Comparison of ENCODE assay signal across 8 cellular contexts in genomic region chr2:9897331-9897737, GRCh38. TPM values are rescaled to one million over a fixed set of nuclear protein-coding genes. Genes with fewer than 3 reads are reported as not detected.
DNase-seq lines count a peak whose midpoint lies in the region; ATAC-seq and TF ChIP-seq lines count a peak whose summit lies in the region.

No MANE protein-coding gene starts in this region.

- TF ChIP-seq POLR2A in HCT116 (IDR thresholded peaks at IDR 0.05; ENCODE audit: borderline replicate concordance, extremely low read depth, insufficient read depth, insufficient read length): no peak
- no peak for TF ChIP-seq POLR2A in uterus (IDR thresholded peaks at IDR 0.05)

- CTCF ChIA-PET in HCT116 (lab: Charles Lee): no interaction called here
- CTCF ChIA-PET in RWPE1 (lab: Yijun Ruan, JAX): no interaction called here

- no peak overlapping the region for H2AFZ ChIP-seq in HCT116 (ENCODE audit: low read depth, low read length, poor library complexity, severe bottlenecking)
- no peak overlapping the region for H2AFZ ChIP-seq in neuronal stem cell (ENCODE audit: low read length)

- peak; percentile 88 for ATAC-seq in HCT116
- ATAC-seq in GM18873 (IDR thresholded peaks at IDR 0.05; ENCODE audit: low FRiP score, unreplicated experiment): no peak
- ATAC-seq in GM18907 (IDR thresholded peaks at IDR 0.05; ENCODE audit: unreplicated experiment): no peak

- H3K14ac ChIP-seq in neuronal stem cell (ENCODE audit: low read length): no peak overlapping the region

- no peak overlapping the region for H3K23ac ChIP-seq in neuronal stem cell (ENCODE audit: low read depth, low read length, poor library complexity)

- TF ChIP-seq CTCF in HCT116 (IDR thresholded peaks at IDR 0.05 in 2 of 3, conservative IDR thresholded peaks at IDR 0.05 in 1 of 3; ENCODE audit: borderline replicate concordance in 1 of 3, insufficient read depth in 1 of 3, low read depth in 2 of 3, low read length in 2 of 3): no peak
- TF ChIP-seq CTCF in RWPE1 (conservative IDR thresholded peaks at IDR 0.05; ENCODE audit: low read depth): no peak
- no peak for TF ChIP-seq CTCF in uterus (IDR thresholded peaks at IDR 0.05)

- H3K4me1 ChIP-seq in HCT116 (ENCODE audit: control insufficient read depth in 1 of 2, insufficient read depth in 2 of 2, low read length in 2 of 2) (peaks cover 18 to 25% of the 10 kb centered on the region in 2 experiments), ectodermal cell (ENCODE audit: control insufficient read depth, insufficient read depth, low read length) (peaks cover 28% of the 10 kb centered on the region), neuronal stem cell (ENCODE audit: control insufficient read depth in 2 of 2, insufficient read depth in 1 of 2, low read depth in 1 of 2, low read length in 2 of 2) (peaks cover 8 to 29% of the 10 kb centered on the region in 2 donors), uterus (peaks cover 0 to 4% of the 10 kb centered on the region in 2 donors)

- H3K18ac ChIP-seq in neuronal stem cell (ENCODE audit: low read length): no peak overlapping the region

- TF ChIP-seq RAD21 in HCT116 (IDR thresholded peaks at IDR 0.05; ENCODE audit: low read depth): peak; percentile 24

- H2BK15ac ChIP-seq in neuronal stem cell (ENCODE audit: low read length): no peak overlapping the region

- no peak overlapping the region for H4K8ac ChIP-seq in neuronal stem cell (ENCODE audit: low read depth, low read length)

- RAD21 ChIA-PET in HCT116 (lab: Charles Lee; ENCODE audit: low non-redundant PET in 1 of 2, low total read pairs in 2 of 2, uncharacterized antibody in 2 of 2, unreplicated experiment in 2 of 2): no interaction called here

- no peak overlapping the region for H3K4ac ChIP-seq in neuronal stem cell (ENCODE audit: low read length)

- intact Hi-C loops in HCT116 (cut with micrococcal nuclease) (no loop called here), uterus (cut with DNase I; ENCODE audit: low total_unique reads) (no loop called here)

- H3K79me1 ChIP-seq in neuronal stem cell (ENCODE audit: low read depth, low read length): no peaks in the 10 kb centered on the region

- 60 to 65% methylated on average over 3 of the region's 3 CpGs for WGBS in ectodermal cell, 2 experiments
- no CpG with 5 or more reads among the region's 3 CpGs for WGBS in neuronal stem cell (ENCODE audit: extremely low coverage in 2 of 2, insufficient read length in 2 of 2, insufficient replicate concordance in 1 of 2), 2 donors

- no peak overlapping the region for H2BK120ac ChIP-seq in neuronal stem cell (ENCODE audit: low read depth, low read length)

- H3K4me3 ChIP-seq in HCT116 (replicated peaks in 1 of 2; ENCODE audit: low read depth in 1 of 2, low read length in 2 of 2): no peak overlapping the region
- no peak overlapping the region for H3K4me3 ChIP-seq in ectodermal cell (ENCODE audit: insufficient read depth, low read depth, low read length)
- no peak overlapping the region for H3K4me3 ChIP-seq in neuronal stem cell (ENCODE audit: low read length in 2 of 2)
- H3K4me3 ChIP-seq in uterus: no peak overlapping the region

- no peak overlapping the region; the same call in 1 of the 2 replicates for H3K27ac ChIP-seq in HCT116 (ENCODE audit: low read depth, low read length)
- H3K27ac ChIP-seq in RWPE1: peak overlapping the region; percentile 84
- H3K27ac ChIP-seq in ectodermal cell (ENCODE audit: insufficient read depth, low read depth, low read length, poor library complexity, severe bottlenecking): peak overlapping the region; percentile 39
- H3K27ac ChIP-seq in neuronal stem cell (replicated peaks; ENCODE audit: low read length): peak overlapping the region; percentile 64
- H3K27ac ChIP-seq in uterus: peak overlapping the region; percentile 51

- BruUV-seq in HCT116 (replicated peaks; lab: Mats Ljungman, UMichigan): no TSS peak

- H4K20me1 ChIP-seq in HCT116 (ENCODE audit: insufficient read depth): peaks cover 5% of the 10 kb centered on the region; the same call in 1 of the 2 replicates

- H2AK5ac ChIP-seq in neuronal stem cell (ENCODE audit: low read depth, low read length): no peak overlapping the region

- H4K91ac ChIP-seq in neuronal stem cell (ENCODE audit: low read depth, low read length, poor library complexity): no peak overlapping the region

- H3K36me3 ChIP-seq in HCT116 (ENCODE audit: control insufficient read depth in 1 of 2, insufficient read depth in 2 of 2, low read length in 2 of 2): no peaks in the 10 kb centered on the region
- peaks cover under 1% of the 10 kb centered on the region for H3K36me3 ChIP-seq in ectodermal cell (ENCODE audit: control insufficient read depth, insufficient read depth, low read length)
- peaks cover 0 to 14% of the 10 kb centered on the region in 2 donors for H3K36me3 ChIP-seq in neuronal stem cell (replicated peaks in 1 of 2; ENCODE audit: control insufficient read depth in 2 of 2, insufficient read depth in 2 of 2, low read length in 2 of 2)
- no peaks in the 10 kb centered on the region for H3K36me3 ChIP-seq in uterus

- H3K9ac ChIP-seq in HCT116 (ENCODE audit: low read length) (no peak overlapping the region), neuronal stem cell (ENCODE audit: low read depth, low read length, poor library complexity) (no peak overlapping the region)

- 0 out of 2 replicates have a peak, but pooled peaks cover 6% of the 10 kb centered on the region for H3K79me2 ChIP-seq in HCT116 (ENCODE audit: insufficient read depth, low read length)

- no peak overlapping the region for H2BK12ac ChIP-seq in neuronal stem cell (ENCODE audit: low read length)

- no peaks in the 10 kb centered on the region for H3K9me3 ChIP-seq in HCT116 (ENCODE audit: control insufficient read depth in 1 of 2, insufficient read depth in 1 of 2, low read depth in 1 of 2, low read length in 2 of 2)
- no peaks in the 10 kb centered on the region for H3K9me3 ChIP-seq in ectodermal cell (ENCODE audit: control insufficient read depth, low read length)
- no peaks in the 10 kb centered on the region for H3K9me3 ChIP-seq in neuronal stem cell (replicated peaks in 1 of 2; ENCODE audit: control insufficient read depth in 2 of 2, insufficient read depth in 1 of 2, low read depth in 1 of 2, low read length in 2 of 2)
- no peaks in the 10 kb centered on the region for H3K9me3 ChIP-seq in uterus

- H3K9me2 ChIP-seq in HCT116 (ENCODE audit: insufficient read depth): no peaks in the 10 kb centered on the region

- no peak overlapping the region for H2BK5ac ChIP-seq in neuronal stem cell (ENCODE audit: low read length)

- no peaks in the 10 kb centered on the region for H3K27me3 ChIP-seq in HCT116 (ENCODE audit: insufficient read depth, low read length)
- no peaks in the 10 kb centered on the region for H3K27me3 ChIP-seq in ectodermal cell (ENCODE audit: control insufficient read depth, insufficient read depth, low read length, poor library complexity, severe bottlenecking)
- no peaks in the 10 kb centered on the region for H3K27me3 ChIP-seq in neuronal stem cell (ENCODE audit: control insufficient read depth in 3 of 3, insufficient read depth in 3 of 3, low read depth in 1 of 3, low read length in 3 of 3)
- H3K27me3 ChIP-seq in uterus: no peaks in the 10 kb centered on the region

- peak overlapping the region; percentile 57 for H3K4me2 ChIP-seq in HCT116 (ENCODE audit: low read length)
- H3K4me2 ChIP-seq in neuronal stem cell (ENCODE audit: insufficient read depth, low read length, poor library complexity, severe bottlenecking): no peak overlapping the region

- POLR2A ChIA-PET in HCT116 (lab: Charles Lee) (no interaction called here), RWPE1 (lab: Yijun Ruan, JAX; ENCODE audit: low non-redundant PET) (no interaction called here)

- peak; percentile 92 for DNase-seq in Daoy (ENCODE audit: low read depth)
- peak; percentile 65 for DNase-seq in HCT116 (ENCODE audit: low read depth, low spot score)
- DNase-seq in RWPE1 (ENCODE audit: low spot score): peak; percentile 83
- peak; percentile 14 for DNase-seq in neuronal stem cell (ENCODE audit: low spot score)
- peak; percentile 77 to 83 for DNase-seq in uterus

TF ChIP-seq in HCT116, 20 proteins besides CTCF, POLR2A, EP300 and RAD21 (continues in another document):
- TF ChIP-seq POLR2AphosphoS5 (IDR thresholded peaks at IDR 0.05; ENCODE audit: low read depth, low read length) (peak; percentile 44; the same call in 1 of the 2 replicates), SIN3A (IDR thresholded peaks at IDR 0.05; ENCODE audit: low read depth) (peak; percentile 39; the same call in 1 of the 2 replicates), ZBTB33 (IDR thresholded peaks at IDR 0.05; ENCODE audit: extremely low read depth, insufficient replicate concordance, low read length) (no peak), SP1 (IDR thresholded peaks at IDR 0.05; ENCODE audit: low read depth) (peak; percentile 65)

RNA-seq across cellular contexts. Expression of gene TAF1B, which starts 54.1 kb away (rescaled TPM):
- total RNA-seq in Daoy (2014; rRNA removed; shearing (Covaris generic)): 47.2 and 82.7 TPM in 2 replicates
- total RNA-seq in HCT116 (2021; ENCODE audit: unreplicated experiment): 27.9 TPM
- polyA plus RNA-seq in HCT116 (2012): 8.2 and 9.5 TPM in 2 replicates
- polyA plus RNA-seq in ectodermal cell (2013, experiment 1 of 4): 34.0 TPM
- 38.9 TPM for polyA plus RNA-seq in ectodermal cell (2013, experiment 2 of 4)
- 33.2 TPM for polyA plus RNA-seq in ectodermal cell (2013, experiment 3 of 4)
- polyA plus RNA-seq in ectodermal cell (2013, experiment 4 of 4): 36.1 TPM
- polyA plus RNA-seq in neuronal stem cell (2013, experiment 1 of 2): 20.1 TPM
- 21.8 TPM for polyA plus RNA-seq in neuronal stem cell (2013, experiment 2 of 2)
- 10 to 100 TPM in 2 of 4 donors, 1 to 10 TPM in 2; 5.1 to 53.6 (median 19.0) TPM for total RNA-seq in uterus

RNA-seq across cellular contexts. Expression of gene GRHL1, which starts 54.2 kb away (rescaled TPM):
- total RNA-seq in Daoy (2014; rRNA removed; shearing (Covaris generic)): 2.2 TPM in 2 replicates
- total RNA-seq in HCT116 (2021; ENCODE audit: unreplicated experiment): 8.5 TPM
- polyA plus RNA-seq in HCT116 (2012): 6.0 and 6.3 TPM in 2 replicates
- 5.3 TPM for polyA plus RNA-seq in ectodermal cell (2013, experiment 1 of 4)
- polyA plus RNA-seq in ectodermal cell (2013, experiment 2 of 4): 6.2 TPM
- polyA plus RNA-seq in ectodermal cell (2013, experiment 3 of 4): 5.4 TPM
- 5.8 TPM for polyA plus RNA-seq in ectodermal cell (2013, experiment 4 of 4)
- polyA plus RNA-seq in neuronal stem cell (2013, experiment 1 of 2): 1.8 TPM
- polyA plus RNA-seq in neuronal stem cell (2013, experiment 2 of 2): 1.9 TPM
- 1 to 10 TPM in 2 of 4 donors, under 1 TPM in 2; 0.24 to 2.8 (median 1.4) TPM for total RNA-seq in uterus

Comparison
In these comparisons a context has a peak if more than half of its experiments do, and no peak if none do; other contexts are left out.
1. DNase-seq: peak in every context shown above with its lines; median percentile 92 in Daoy; 83 in RWPE1; 80 in uterus; 65 in HCT116; 14 in neuronal stem cell.